Comparison of ENCODE assay signal across 29 cellular contexts in the genomic region with DNA sequence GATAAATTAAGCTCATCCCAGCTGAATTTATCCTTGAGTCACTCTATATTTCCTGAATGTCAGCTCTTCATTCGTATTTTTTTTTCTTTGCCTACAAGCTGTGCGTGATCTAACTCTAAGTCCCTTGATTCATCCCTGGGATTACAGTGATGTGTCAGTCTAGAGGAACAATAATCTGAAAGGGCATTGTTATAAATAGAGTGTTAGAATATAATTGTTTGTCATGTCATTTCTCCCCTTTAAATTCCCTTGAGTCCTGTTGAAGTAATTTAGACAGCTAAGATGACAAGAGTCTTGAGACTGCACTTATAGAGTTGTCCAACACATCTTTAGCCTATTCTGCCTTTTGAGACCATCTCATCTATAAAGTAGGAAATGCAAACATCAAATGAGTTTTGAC.
"Had no signal": no experiment of that assay in that cellular context is flagged by ENCODE, and none has a peak within 500 bp of the region (broad histone marks: within the 10 kb centered on the region; RNA-seq: fewer than 3 reads in every experiment).

No MANE protein-coding gene starts in this region.

- H3K4me1 ChIP-seq: Peyer's patch had no signal

- H3K27ac ChIP-seq: Peyer's patch had no signal

- H3K36me3 ChIP-seq: MG63, Peyer's patch had no signal

- H3K27me3 ChIP-seq: MG63, Peyer's patch had no signal

- H3K4me3 ChIP-seq: MG63, Peyer's patch had no signal

- DNase-seq: activated CD4-positive, alpha-beta T cell treated with anti-CD3 and anti-CD28 coated beads for 36 hours; activated CD4-positive, alpha-beta T cell treated with anti-CD3 and anti-CD28 coated beads, Interleukin-2, amount 10 ng/mL, durations not matched to agents 7 days and 5 days; activated CD4-positive, alpha-beta T cell treated with anti-CD3 and anti-CD28 coated beads, Interleukin-2, amount 50 U/mL, for 48 hours; activated CD8-positive, alpha-beta T cell treated with anti-CD3 and anti-CD28 coated beads, Interleukin-2, amount 10 ng/mL, durations not matched to agents 7 days and 5 days; activated naive CD4-positive, alpha-beta T cell treated with anti-CD3 and anti-CD28 coated beads, Interleukin-2, amount 10 ng/mL, durations not matched to agents 7 days and 5 days; activated naive CD8-positive, alpha-beta T cell treated with anti-CD3 and anti-CD28 coated beads, Interleukin-2, amount 50 U/mL, for 24 hours; activated T-cell treated with anti-CD3 and anti-CD28 coated beads, Interleukin-2, amount 50 U/mL, for 24 hours; caudate nucleus; cerebellar nuclear complex; Kasumi-1; KG1; MG63; NCI-H1048; NCI-H1694 treated with DMSO at 0.1 percent for 48 hours; NCI-H2029 treated with DMSO at 0.1 percent for 48 hours; NCI-H2107; NCI-H345; NCI-H524 treated with DMSO at 0.1 percent for 48 hours; NCI-H748 treated with DMSO at 0.1 percent for 48 hours; NK-92 treated with Interleukin-12 subunit alpha and Interleukin-12 subunit beta, amount 100 ng/mL, for 24 hours; PC-3; Peyer's patch; Right ventricle myocardium superior; RPMI8226; SW 1271; T-helper 1 cell; T1000 had no signal

- H3K9me3 ChIP-seq: MG63, Peyer's patch had no signal

- ATAC-seq: activated CD4-positive, alpha-beta T cell treated with anti-CD3 and anti-CD28 coated beads for 36 hours; activated CD4-positive, CD25-positive, alpha-beta regulatory T cell treated with anti-CD3 and anti-CD28 coated beads, Interleukin-2, amount 50 U/mL, for 24 hours; activated CD8-positive, alpha-beta T cell treated with anti-CD3 and anti-CD28 coated beads, Interleukin-2, amount 10 ng/mL, durations not matched to agents 7 days and 5 days; activated naive CD8-positive, alpha-beta T cell treated with anti-CD3 and anti-CD28 coated beads, Interleukin-2, amount 50 U/mL, for 24 hours; PC-3; WTC11 had no signal
